19 cellular contexts compared by ENCODE assay signal in the genomic region with DNA sequence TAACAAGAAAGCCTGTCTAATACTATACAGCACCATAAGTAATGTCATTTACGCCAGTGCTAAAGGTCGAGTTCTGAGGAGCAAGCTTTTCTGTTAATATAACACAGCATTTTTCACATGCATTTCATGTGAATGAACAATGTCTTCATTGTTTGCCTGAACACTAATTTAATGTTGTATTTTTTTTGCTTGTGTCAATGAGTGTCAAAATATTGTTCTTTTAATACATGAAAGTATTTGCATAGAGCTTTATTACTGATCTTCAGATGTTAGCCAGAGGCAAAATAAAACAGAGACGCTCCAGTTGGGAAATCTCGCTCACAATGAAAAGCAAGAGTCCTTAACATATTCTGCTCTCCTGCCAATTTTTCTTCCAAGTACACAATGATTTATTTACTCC.
A peak's percentile ranks its signal among the peaks of the same experiment; 100 is the strongest.
DNase-seq lines count a peak whose midpoint lies in the region; ATAC-seq and TF ChIP-seq lines count a peak whose summit lies in the region.
"Had no signal": no experiment of that assay in that cellular context is flagged by ENCODE, and none has a peak within 500 bp of the region (broad histone marks: within the 10 kb centered on the region; RNA-seq: fewer than 3 reads in every experiment).

No MANE protein-coding gene starts in this region.

- H3K4me2 ChIP-seq in mammary epithelial cell (ENCODE audit: insufficient read depth, low read depth, low read length): peak overlapping the region; percentile 79
- H3K4me2 ChIP-seq: A549 had no signal

- H3K27me3 ChIP-seq in mammary epithelial cell (ENCODE audit: insufficient read depth, low read length) (no peaks in the 10 kb centered on the region), breast epithelium (no peaks in the 10 kb centered on the region)
- H3K27me3 ChIP-seq: MG63, tibial artery had no signal

- no peaks in the 10 kb centered on the region for H3K9me3 Mint-ChIP-seq in activated CD8-positive, alpha-beta memory T cell treated with anti-CD3 and anti-CD28 coated beads, Interleukin-2, amount 10 ng/mL, durations not matched to agents 7 days and 5 days (ENCODE audit: low read depth)
- no peaks in the 10 kb centered on the region for H3K9me3 Mint-ChIP-seq in natural killer cell
- H3K9me3 Mint-ChIP-seq: activated B cell treated with CpG ODN at 0.5 μM for 24 hours; activated T-helper 17 cell treated with anti-CD3 and anti-CD28 coated beads, Interleukin-2, amount 50 U/mL, for 72 hours; natural killer cell treated with Interleukin-12 subunit alpha and Interleukin-12 subunit beta and Interleukin-15 and Interleukin-18, amount 100 ng/mL, for 72 hours had no signal

- H3K36me3 ChIP-seq in mammary epithelial cell (ENCODE audit: insufficient read depth, low read length) (no peaks in the 10 kb centered on the region), breast epithelium (no peaks in the 10 kb centered on the region)
- H3K36me3 ChIP-seq: MG63, tibial artery had no signal

- H2AFZ ChIP-seq in mammary epithelial cell (ENCODE audit: low read depth, low read length): peak overlapping the region; percentile 65

- WGBS in mammary epithelial cell (ENCODE audit: low coverage, missing lambda C conversion rate): 8% methylated on average over 4 of the region's 4 CpGs

- dilution Hi-C loops in mammary epithelial cell (cut with HindIII; ENCODE audit: low sequenced_read_pairs): no loop called here

- no peaks in the 10 kb centered on the region for H4K20me1 ChIP-seq in mammary epithelial cell (ENCODE audit: insufficient read depth, low read length)

- peaks cover 4% of the 10 kb centered on the region for H3K27me3 Mint-ChIP-seq in activated CD8-positive, alpha-beta memory T cell treated with anti-CD3 and anti-CD28 coated beads, Interleukin-2, amount 10 ng/mL, durations not matched to agents 7 days and 5 days
- H3K27me3 Mint-ChIP-seq in natural killer cell (ENCODE audit: low read depth in 2 of 2): peaks cover 44 to 57% of the 10 kb centered on the region in 2 donors
- H3K27me3 Mint-ChIP-seq: activated B cell treated with CpG ODN at 0.5 μM for 24 hours; activated T-helper 17 cell treated with anti-CD3 and anti-CD28 coated beads, Interleukin-2, amount 50 U/mL, for 72 hours had no signal

- intact Hi-C loops in mammary epithelial cell (cut with micrococcal nuclease): loop anchor here (5.0 kb wide), 1 partner anchor 149 kb away; no protein-coding TSS in a partner anchor
- intact Hi-C loops in breast epithelium (cut with DNase I; ENCODE audit: low total_unique reads): loop anchor here (10.0 kb wide), 1 partner anchor 147 kb away; no protein-coding TSS in a partner anchor
- intact Hi-C loops in natural killer cell (cut with micrococcal nuclease): no loop called here

- H3K4me1 ChIP-seq in mammary epithelial cell (ENCODE audit: insufficient read depth, low read length) (peaks cover 30% of the 10 kb centered on the region), breast epithelium (no peaks in the 10 kb centered on the region)
- H3K4me1 ChIP-seq: A549, psoas muscle had no signal

- H3K79me2 ChIP-seq in mammary epithelial cell (ENCODE audit: insufficient read depth, low read length): no peaks in the 10 kb centered on the region

- H3K9me3 ChIP-seq in mammary epithelial cell (replicated peaks; ENCODE audit: insufficient read depth, low read length): no peaks in the 10 kb centered on the region
- H3K9me3 ChIP-seq in breast epithelium: no peaks in the 10 kb centered on the region
- H3K9me3 ChIP-seq: A549, MG63, psoas muscle, tibial artery had no signal

- H3K9ac ChIP-seq in mammary epithelial cell (ENCODE audit: insufficient read depth, low read length): peak overlapping the region; percentile 63

- BruUV-seq in mammary epithelial cell (replicated peaks; lab: Mats Ljungman, UMichigan): no TSS peak

- no peak for ATAC-seq in activated CD8-positive, alpha-beta memory T cell treated with anti-CD3 and anti-CD28 coated beads, Interleukin-2, amount 10 ng/mL, durations not matched to agents 7 days and 5 days
- ATAC-seq in natural killer cell: no peak
- ATAC-seq: A549; activated T-helper 17 cell treated with anti-CD3 and anti-CD28 coated beads, Interleukin-2, amount 50 U/mL, for 72 hours; HCT116; natural killer cell treated with Interleukin-12 subunit alpha and Interleukin-12 subunit beta and Interleukin-15 and Interleukin-18, amount 100 ng/mL, for 72 hours; psoas muscle had no signal

- CTCF ChIA-PET in mammary epithelial cell (lab: Charles Lee; ENCODE audit: low non-redundant PET): interaction anchor here (0.6 kb wide), 1 partner anchor 36 kb away, joined by 4 read pairs; no protein-coding TSS in a partner anchor
- CTCF ChIA-PET in activated CD8-positive, alpha-beta memory T cell treated with anti-CD3 and anti-CD28 coated beads, Interleukin-2, amount 10 ng/mL, durations not matched to agents 7 days and 5 days (lab: Charles Lee): no interaction called here

- TF ChIP-seq CTCF in mammary epithelial cell (conservative IDR thresholded peaks at IDR 0.05 in 1 of 2, IDR thresholded peaks at IDR 0.05 in 1 of 2; ENCODE audit: extremely low read depth in 1 of 2, insufficient read depth in 1 of 2, low read depth in 1 of 2, low read length in 2 of 2) (no peak), breast epithelium (IDR thresholded peaks at IDR 0.05) (no peak), natural killer cell (IDR thresholded peaks at IDR 0.05) (no peak)

- H3K36me3 Mint-ChIP-seq in activated CD8-positive, alpha-beta memory T cell treated with anti-CD3 and anti-CD28 coated beads, Interleukin-2, amount 10 ng/mL, durations not matched to agents 7 days and 5 days: no peaks in the 10 kb centered on the region
- H3K36me3 Mint-ChIP-seq in natural killer cell: peaks cover 35% of the 10 kb centered on the region

- H3K4me3 ChIP-seq in mammary epithelial cell (replicated peaks in 1 of 3; ENCODE audit: insufficient read depth in 1 of 3, low read depth in 2 of 3, low read length in 3 of 3) (peak overlapping the region in 2 of 3 experiments; percentile 10 to 14), breast epithelium (no peak overlapping the region)
- H3K4me3 ChIP-seq: A549, MG63, psoas muscle, tibial artery had no signal

- no peak overlapping the region for H3K27ac Mint-ChIP-seq in activated CD8-positive, alpha-beta memory T cell treated with anti-CD3 and anti-CD28 coated beads, Interleukin-2, amount 10 ng/mL, durations not matched to agents 7 days and 5 days
- no peak overlapping the region for H3K27ac Mint-ChIP-seq in natural killer cell
- H3K27ac Mint-ChIP-seq: activated B cell treated with CpG ODN at 0.5 μM for 24 hours; activated T-helper 17 cell treated with anti-CD3 and anti-CD28 coated beads, Interleukin-2, amount 50 U/mL, for 72 hours; natural killer cell treated with Interleukin-12 subunit alpha and Interleukin-12 subunit beta and Interleukin-15 and Interleukin-18, amount 100 ng/mL, for 72 hours had no signal

- no peaks in the 10 kb centered on the region for H3K4me1 Mint-ChIP-seq in activated CD8-positive, alpha-beta memory T cell treated with anti-CD3 and anti-CD28 coated beads, Interleukin-2, amount 10 ng/mL, durations not matched to agents 7 days and 5 days
- H3K4me1 Mint-ChIP-seq in natural killer cell: no peaks in the 10 kb centered on the region
- H3K4me1 Mint-ChIP-seq: activated B cell treated with CpG ODN at 0.5 μM for 24 hours; activated T-helper 17 cell treated with anti-CD3 and anti-CD28 coated beads, Interleukin-2, amount 50 U/mL, for 72 hours had no signal

- no peak overlapping the region for H3K4me3 Mint-ChIP-seq in activated CD8-positive, alpha-beta memory T cell treated with anti-CD3 and anti-CD28 coated beads, Interleukin-2, amount 10 ng/mL, durations not matched to agents 7 days and 5 days
- no peak overlapping the region for H3K4me3 Mint-ChIP-seq in natural killer cell
- H3K4me3 Mint-ChIP-seq: activated B cell treated with CpG ODN at 0.5 μM for 24 hours; activated T-helper 17 cell treated with anti-CD3 and anti-CD28 coated beads, Interleukin-2, amount 50 U/mL, for 72 hours; natural killer cell treated with Interleukin-12 subunit alpha and Interleukin-12 subunit beta and Interleukin-15 and Interleukin-18, amount 100 ng/mL, for 72 hours had no signal

- no peak for TF ChIP-seq POLR2A in breast epithelium (IDR thresholded peaks at IDR 0.05)

- H3K27ac ChIP-seq in mammary epithelial cell (ENCODE audit: insufficient read depth, low read depth, low read length) (peak overlapping the region; percentile 94), breast epithelium (peak overlapping the region in 1 of 2 donors; percentile 62)
- H3K27ac ChIP-seq: A549, psoas muscle, tibial artery had no signal

- DNase-seq in mammary epithelial cell: peak; percentile 62
- DNase-seq in breast epithelium (ENCODE audit: low spot score in 2 of 2): no peak
- DNase-seq in NCI-H526 treated with DMSO at 0.1 percent for 48 hours (lab: John Stamatoyannopoulos, UW): peak; percentile 94
- peak; percentile 40 for DNase-seq in fibroblast of gingiva (ENCODE audit: low read depth)
- no peak for DNase-seq in activated CD8-positive, alpha-beta memory T cell treated with anti-CD3 and anti-CD28 coated beads, Interleukin-2, amount 10 ng/mL, durations not matched to agents 7 days and 5 days
- no peak for DNase-seq in natural killer cell
- DNase-seq in NAMALWA (ENCODE audit: low spot score): no peak
- no peak for DNase-seq in GM19240 (ENCODE audit: insufficient read length, low spot score)
- DNase-seq: activated B cell treated with CpG ODN at 0.5 μM for 24 hours; NCI-H2227 treated with DMSO at 0.1 percent for 48 hours; psoas muscle; SIG-M5; stimulated activated CD4-positive, alpha-beta T cell treated with anti-CD3 and anti-CD28 coated beads, Interleukin-12 subunit alpha, Interleukin-12 subunit beta, amount 100 ng/mL, for 4 hours; tibial artery had no signal

- in situ Hi-C loops in mammary epithelial cell (cut with MboI; ENCODE audit: low sequenced_read_pairs in 2 of 2): no loop called here

Comparison
In these comparisons a context has a peak if more than half of its experiments do, and no peak if none do; other contexts are left out.
1. DNase-seq: peak in mammary epithelial cell (single experiment), NCI-H526 treated with DMSO at 0.1 percent for 48 hours (single experiment) and fibroblast of gingiva (single experiment); none in breast epithelium (0 of 2), activated CD8-positive, alpha-beta memory T cell treated with anti-CD3 and anti-CD28 coated beads, Interleukin-2, amount 10 ng/mL, durations not matched to agents 7 days and 5 days (single experiment), natural killer cell (single experiment), NAMALWA (single experiment) and GM19240 (single experiment).
2. H3K4me3 ChIP-seq: peak in mammary epithelial cell (2 of 3); none in breast epithelium (0 of 3).